ENCODE assay signal across 16 cellular contexts in genomic region chr11:66768088-66768521, GRCh38. TPM values are rescaled to one million over a fixed set of nuclear protein-coding genes. Genes with fewer than 3 reads are reported as not detected.
DNase-seq lines count a peak whose midpoint lies in the region; ATAC-seq, FAIRE-seq and TF ChIP-seq lines count a peak whose summit lies in the region.
"Had no signal": no experiment of that assay in that cellular context is flagged by ENCODE, and none has a peak within 500 bp of the region (broad histone marks: within the 10 kb centered on the region; RNA-seq: fewer than 3 reads in every experiment).

No MANE protein-coding gene starts in this region.

- H2AFZ ChIP-seq in IMR-90 (replicated peaks; ENCODE audit: low read length, poor library complexity) = no peak overlapping the region

- H3K27ac ChIP-seq in A549 (peak overlapping the region; percentile 64 to 70), IMR-90 (ENCODE audit: insufficient read depth, low read length) (no peak overlapping the region)
- H3K27ac ChIP-seq: psoas muscle, uterus had no signal

- no peaks in the 10 kb centered on the region for H3K36me3 Mint-ChIP-seq in activated T-cell treated with anti-CD3 and anti-CD28 coated beads, Interleukin-2, amount 50 U/mL, for 24 hours (ENCODE audit: low read depth)

- H3K4me2 ChIP-seq in A549 (peak overlapping the region; percentile 62), IMR-90 (ENCODE audit: low read depth, low read length) (no peak overlapping the region)

- CTCF ChIA-PET in A549 (lab: Yijun Ruan, JAX) = interaction anchor here (0.6 to 1.6 kb wide), 3 partner anchors 14 to 46 kb away, joined by 3 to 4 read pairs (median 3); no protein-coding TSS in a partner anchor
- CTCF ChIA-PET in IMR-90 (lab: Yijun Ruan, JAX) = interaction anchor here (0.6 kb wide), 1 partner anchor 1083 kb away, joined by 4 read pairs; no protein-coding TSS in a partner anchor

- TF ChIP-seq CTCF in A549 (IDR thresholded peaks at IDR 0.05) (no peak), IMR-90 (conservative IDR thresholded peaks at IDR 0.05; ENCODE audit: low read depth, low read length) (no peak), choroid plexus epithelial cell (conservative IDR thresholded peaks at IDR 0.05; ENCODE audit: low read depth, low read length) (no peak), kidney epithelial cell (IDR thresholded peaks at IDR 0.05; ENCODE audit: insufficient read depth, low read length, poor library complexity, severe bottlenecking) (no peak)

- H4K8ac ChIP-seq in IMR-90 (ENCODE audit: low read depth in 2 of 2, low read length in 2 of 2) = no peak overlapping the region

- no peaks in the 10 kb centered on the region; a peak in 2 of 4 replicates for H3K79me1 ChIP-seq in IMR-90 (ENCODE audit: low read depth in 1 of 2, low read length in 2 of 2)

- DNase-seq in A549 (ENCODE audit: low read depth in 1 of 2, low spot score in 1 of 2) (peak; percentile 6 to 51), IMR-90 (peak; percentile 21), choroid plexus epithelial cell (ENCODE audit: low read depth) (peak; percentile 62), kidney epithelial cell (ENCODE audit: low read depth) (peak; percentile 71)
- DNase-seq in activated CD4-positive, CD25-positive, alpha-beta regulatory T cell (lab: John Stamatoyannopoulos, UW) = no peak
- no peak for DNase-seq in activated T-cell treated with anti-CD3 and anti-CD28 coated beads, Interleukin-2, amount 50 U/mL, for 24 hours
- DNase-seq: activated CD4-positive, alpha-beta T cell treated with anti-CD3 and anti-CD28 coated beads, Interleukin-2, amount 50 U/mL, for 1 hour; midbrain; NCI-H510A treated with DMSO at 0.1 percent for 48 hours; psoas muscle; stimulated activated CD4-positive, alpha-beta T cell treated with anti-CD3 and anti-CD28 coated beads, Interleukin-2, amount 100 ng/mL, for 48 hours; uterus had no signal

- no peaks in the 10 kb centered on the region for H3K36me3 ChIP-seq in IMR-90 (ENCODE audit: control insufficient read depth, insufficient read depth, low read length)
- H3K36me3 ChIP-seq in kidney epithelial cell (ENCODE audit: control insufficient read depth, insufficient read depth, low read length) = no peaks in the 10 kb centered on the region
- H3K36me3 ChIP-seq: uterus had no signal

- in situ Hi-C loops in IMR-90 (cut with MboI; ENCODE audit: low sequenced_read_pairs) = no loop called here

- H4K91ac ChIP-seq in IMR-90 (ENCODE audit: insufficient read depth, low read depth, low read length) = no peak overlapping the region

- no peak overlapping the region for H2BK5ac ChIP-seq in IMR-90 (ENCODE audit: low read depth, low read length, poor library complexity, severe bottlenecking)

- no peak for FAIRE-seq in A549 (lab: Jason Lieb, UNC)
- FAIRE-seq: endometrium had no signal

- no peak overlapping the region for H3K4ac ChIP-seq in IMR-90 (ENCODE audit: low read depth, low read length)

- H2AK9ac ChIP-seq in IMR-90 (replicated peaks; ENCODE audit: low read depth, low read length, poor library complexity) = no peak overlapping the region

- 0 out of 2 replicates have a peak overlapping the region, but pooled peaks have one; percentile 16 for H3K14ac ChIP-seq in IMR-90 (replicated peaks; ENCODE audit: low read depth, low read length)

- intact Hi-C loops in IMR-90 (cut with micrococcal nuclease) = no loop called here

- dilution Hi-C loops in IMR-90 (cut with HindIII; ENCODE audit: low sequenced_read_pairs, unreplicated experiment) = no loop called here

- H3K9me3 ChIP-seq in A549 (no peaks in the 10 kb centered on the region), IMR-90 (ENCODE audit: control insufficient read depth, insufficient read depth, low read length) (no peaks in the 10 kb centered on the region)
- H3K9me3 ChIP-seq: psoas muscle, uterus had no signal

- no peak overlapping the region for H2BK120ac ChIP-seq in IMR-90 (ENCODE audit: low read depth, low read length)

- no peak overlapping the region for H3K56ac ChIP-seq in IMR-90 (ENCODE audit: extremely low read depth, insufficient read depth, low read length)

- H3K27me3 ChIP-seq in IMR-90 (ENCODE audit: control insufficient read depth, insufficient read depth, low read length) (no peaks in the 10 kb centered on the region), kidney epithelial cell (ENCODE audit: control insufficient read depth, insufficient read depth, low read length) (no peaks in the 10 kb centered on the region)
- H3K27me3 ChIP-seq: uterus had no signal

- H3K4me3 ChIP-seq in A549 (no peak overlapping the region), IMR-90 (ENCODE audit: insufficient read depth, low read depth, low read length) (no peak overlapping the region), choroid plexus epithelial cell (ENCODE audit: low read depth, low read length) (no peak overlapping the region), kidney epithelial cell (ENCODE audit: low read depth, low read length) (no peak overlapping the region)
- H3K4me3 ChIP-seq: psoas muscle, uterus had no signal

- H3K27me3 Mint-ChIP-seq in activated T-cell treated with anti-CD3 and anti-CD28 coated beads, Interleukin-2, amount 50 U/mL, for 24 hours = no peaks in the 10 kb centered on the region
- H3K27me3 Mint-ChIP-seq: activated T-helper 17 cell treated with anti-CD3 and anti-CD28 coated beads, Interleukin-2, amount 50 U/mL, for 72 hours had no signal

- no peak overlapping the region for H3K9ac ChIP-seq in IMR-90 (ENCODE audit: low read depth, low read length)

- H4K20me1 ChIP-seq in IMR-90 (ENCODE audit: insufficient read depth, low read length) = no peaks in the 10 kb centered on the region

- H3K18ac ChIP-seq in IMR-90 (ENCODE audit: low read depth, low read length) = no peak overlapping the region

- peak in 1 of 2 experiments; percentile 80; a peak in 3 of 6 replicates for ATAC-seq in A549
- ATAC-seq in IMR-90 (ENCODE audit: low read depth) = no peak
- ATAC-seq in GM21737 (IDR thresholded peaks at IDR 0.05; ENCODE audit: unreplicated experiment) = no peak
- no peak for ATAC-seq in GM21576 (IDR thresholded peaks at IDR 0.05; ENCODE audit: unreplicated experiment)
- ATAC-seq: activated T-helper 17 cell treated with anti-CD3 and anti-CD28 coated beads, Interleukin-2, amount 50 U/mL, for 72 hours; psoas muscle had no signal

- BruUV-seq in IMR-90 (replicated peaks; lab: Mats Ljungman, UMichigan) = no TSS peak

- no peak for TF ChIP-seq POLR2A in A549 (IDR thresholded peaks at IDR 0.05; ENCODE audit: low read length)
- no peak for TF ChIP-seq POLR2A in IMR-90 (IDR thresholded peaks at IDR 0.05; ENCODE audit: low read depth, low read length)

- no peak for TF ChIP-seq RAD21 in A549 (conservative IDR thresholded peaks at IDR 0.05 in 1 of 2, IDR thresholded peaks at IDR 0.05 in 1 of 2)
- no peak for TF ChIP-seq RAD21 in IMR-90 (IDR thresholded peaks at IDR 0.05; ENCODE audit: low read length)

- H3K23ac ChIP-seq in IMR-90 (ENCODE audit: low read depth, low read length) = no peak overlapping the region

- no peak overlapping the region for H2BK20ac ChIP-seq in IMR-90 (ENCODE audit: low read depth, low read length)

- H2AK5ac ChIP-seq in IMR-90 (ENCODE audit: low read depth, low read length) = no peak overlapping the region

- TF ChIP-seq EP300 in A549 (IDR thresholded peaks at IDR 0.05) = no peak

- POLR2A ChIA-PET in A549 (lab: Yijun Ruan, JAX) = interaction anchor here (0.6 kb wide), 1 partner anchor 101 kb away, joined by 3 read pairs; no protein-coding TSS in a partner anchor
- POLR2A ChIA-PET in IMR-90 (lab: Charles Lee; ENCODE audit: unreplicated experiment) = no interaction called here

- no peak overlapping the region for H2BK15ac ChIP-seq in IMR-90 (ENCODE audit: low read depth, low read length)

- H3K9me3 Mint-ChIP-seq in activated T-cell treated with anti-CD3 and anti-CD28 coated beads, Interleukin-2, amount 50 U/mL, for 24 hours = no peaks in the 10 kb centered on the region
- H3K9me3 Mint-ChIP-seq: activated T-helper 17 cell treated with anti-CD3 and anti-CD28 coated beads, Interleukin-2, amount 50 U/mL, for 72 hours had no signal

- WGBS in A549 (ENCODE audit: missing lambda C conversion rate) = 42% methylated on average over 3 of the region's 3 CpGs
- WGBS in IMR-90 (ENCODE audit: extremely low coverage in 2 of 2, insufficient read length in 1 of 2), 2 experiments = no CpG with 5 or more reads among the region's 3 CpGs

- no peak overlapping the region for H3K27ac Mint-ChIP-seq in activated T-cell treated with anti-CD3 and anti-CD28 coated beads, Interleukin-2, amount 50 U/mL, for 24 hours
- H3K27ac Mint-ChIP-seq: activated T-helper 17 cell treated with anti-CD3 and anti-CD28 coated beads, Interleukin-2, amount 50 U/mL, for 72 hours had no signal

- H3K4me1 ChIP-seq in A549 (peaks cover 39% of the 10 kb centered on the region), IMR-90 (ENCODE audit: control insufficient read depth, insufficient read depth, low read length) (no peaks in the 10 kb centered on the region)
- H3K4me1 ChIP-seq: psoas muscle, uterus had no signal

- H4K5ac ChIP-seq in IMR-90 (ENCODE audit: low read depth, low read length) = no peak overlapping the region

- peaks cover 3% of the 10 kb centered on the region; the same call in 1 of the 2 replicates for H3K9me1 ChIP-seq in IMR-90 (ENCODE audit: insufficient read depth, low read length)

- no peak overlapping the region for H3K4me3 Mint-ChIP-seq in activated T-cell treated with anti-CD3 and anti-CD28 coated beads, Interleukin-2, amount 50 U/mL, for 24 hours
- H3K4me3 Mint-ChIP-seq: activated T-helper 17 cell treated with anti-CD3 and anti-CD28 coated beads, Interleukin-2, amount 50 U/mL, for 72 hours had no signal

- no peaks in the 10 kb centered on the region for H3K4me1 Mint-ChIP-seq in activated T-cell treated with anti-CD3 and anti-CD28 coated beads, Interleukin-2, amount 50 U/mL, for 24 hours (ENCODE audit: low read depth)

TF ChIP-seq in A549, 52 proteins besides CTCF, POLR2A, EP300 and RAD21 (continues in another document):
- TF ChIP-seq CEBPB (IDR thresholded peaks at IDR 0.05) = peak; percentile 33 to 56; a peak in 3 of 4 replicates

RNA-seq across cellular contexts. Expression of gene SPTBN2, which starts 39.1 kb away (rescaled TPM):
- polyA plus RNA-seq in A549 (2011; rRNA removed) = 4.4 and 5.8 TPM in 2 replicates
- 10.1 and 11.4 TPM in 2 replicates for polyA plus RNA-seq in A549 (2012; cell fraction: cytosol; rRNA removed)
- 40.6 and 42.2 TPM in 2 replicates for polyA plus RNA-seq in A549 (2012; cell fraction: nucleus; rRNA removed)
- 8.1 to 9.9 TPM (median 9.6 TPM) in 3 replicates for polyA plus RNA-seq in A549 (2017; fragmentation: RNase III; extraction: RNeasy Plus Mini Kit Qiagen cat#74134 plus additional on column Dnase treatment)
- 5.8 and 9.0 TPM in 2 replicates for polyA minus RNA-seq in A549 (2011; rRNA and poly(A)+ RNA removed)
- total RNA-seq in IMR-90 (2012; rRNA removed) = 0.18 and 0.56 TPM in 2 replicates
- 0.41 and 0.57 TPM in 2 replicates for polyA plus RNA-seq in IMR-90 (2012; rRNA removed)
- 0.49 and 0.61 TPM in 2 replicates for polyA plus RNA-seq in IMR-90 (2012; cell fraction: cytosol; rRNA removed)
- 1.4 and 2.6 TPM in 2 replicates for polyA plus RNA-seq in IMR-90 (2012; cell fraction: nucleus; rRNA removed; ENCODE audit: low replicate concordance)
- total RNA-seq in kidney epithelial cell = 79.4 and 99.9 TPM in 2 replicates

Comparison
In these comparisons a context has a peak if more than half of its experiments do, and no peak if none do; other contexts are left out.
1. DNase-seq: peak in A549 (2 of 2), IMR-90 (single experiment), choroid plexus epithelial cell (single experiment) and kidney epithelial cell (single experiment); none in activated CD4-positive, CD25-positive, alpha-beta regulatory T cell (0 of 4) and activated T-cell treated with anti-CD3 and anti-CD28 coated beads, Interleukin-2, amount 50 U/mL, for 24 hours (single experiment).
2. RNA of gene SPTBN2, which starts 39.1 kb away (total RNA-seq): 79.4 to 99.9 TPM in kidney epithelial cell; 0.18 to 0.56 TPM in IMR-90; every median in the first group is over 10 times any median in the second.